Comparison of ENCODE assay signal across 1 cellular context in genomic region chr4:88757776-88758175, GRCh38.
TF ChIP-seq lines count a peak whose summit lies in the region.

No MANE protein-coding gene starts in this region.

TF ChIP-seq in K562, 482 proteins besides CTCF, POLR2A, EP300 and RAD21:
- TF ChIP-seq POLR3G (IDR thresholded peaks at IDR 0.05; ENCODE audit: extremely low read depth, insufficient read length, insufficient replicate concordance) (no peak), E2F6 (IDR thresholded peaks at IDR 0.05; ENCODE audit: borderline replicate concordance in 1 of 2, extremely low read depth in 1 of 2, insufficient read depth in 1 of 2, insufficient read length in 1 of 2, low read depth in 1 of 2, low read length in 1 of 2, poor library complexity in 1 of 2, severe bottlenecking in 1 of 2) (peak in 1 of 2 experiments; percentile 12)
